In the genomic region with DNA sequence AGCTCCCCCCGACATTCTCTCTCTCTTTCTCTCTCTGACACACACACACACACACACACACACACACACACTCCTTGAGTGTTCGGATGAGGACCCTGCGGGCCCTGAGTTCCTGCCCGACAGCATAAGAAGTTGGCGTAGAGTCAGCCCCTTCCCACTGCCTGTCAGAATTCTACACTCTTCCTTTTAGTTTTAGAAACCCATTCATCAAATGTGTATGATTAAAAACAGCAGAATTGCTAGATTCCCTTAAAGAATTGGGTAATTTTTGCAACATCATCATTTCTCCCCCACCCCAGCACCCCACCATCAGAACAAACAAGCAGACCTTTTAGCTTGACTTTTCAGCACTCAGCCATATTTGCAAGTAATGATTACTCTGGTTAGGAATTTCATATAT, we compare ENCODE assay signal across 16 cellular contexts.
A peak's percentile ranks its signal among the peaks of the same experiment; 100 is the strongest.
DNase-seq lines count a peak whose midpoint lies in the region; ATAC-seq and TF ChIP-seq lines count a peak whose summit lies in the region.
"Had no signal": no experiment of that assay in that cellular context is flagged by ENCODE, and none has a peak within 500 bp of the region (broad histone marks: within the 10 kb centered on the region; RNA-seq: fewer than 3 reads in every experiment).

No MANE protein-coding gene starts in this region.

- peaks cover 7% of the 10 kb centered on the region for H3K9me3 Mint-ChIP-seq in chondrocyte (ENCODE audit: low read depth)
- H3K9me3 Mint-ChIP-seq in mesothelial cell of epicardium = peaks cover 15% of the 10 kb centered on the region

- no peaks in the 10 kb centered on the region for H3K27me3 Mint-ChIP-seq in chondrocyte (ENCODE audit: low read depth)
- H3K27me3 Mint-ChIP-seq in mesothelial cell of epicardium (ENCODE audit: low read depth) = no peaks in the 10 kb centered on the region
- H3K27me3 Mint-ChIP-seq: activated CD4-positive, alpha-beta memory T cell treated with anti-CD3 and anti-CD28 coated beads, Interleukin-2, amount 10 ng/mL, durations not matched to agents 7 days and 5 days; activated naive CD8-positive, alpha-beta T cell; natural killer cell treated with Interleukin-12 subunit alpha and Interleukin-12 subunit beta and Interleukin-15 and Interleukin-18, amount 100 ng/mL, for 72 hours had no signal

- no peak for TF ChIP-seq CTCF in chondrocyte (IDR thresholded peaks at IDR 0.05)
- TF ChIP-seq CTCF in mesothelial cell of epicardium (IDR thresholded peaks at IDR 0.05; ENCODE audit: unreplicated experiment) = no peak

- H3K4me1 ChIP-seq in SJCRH30 = no peaks in the 10 kb centered on the region
- H3K4me1 ChIP-seq: BE2C had no signal

- H3K27me3 ChIP-seq in SJCRH30 = no peaks in the 10 kb centered on the region
- H3K27me3 ChIP-seq: BE2C had no signal

- H3K4me3 Mint-ChIP-seq in chondrocyte (ENCODE audit: unreplicated experiment) = no peak overlapping the region
- no peak overlapping the region for H3K4me3 Mint-ChIP-seq in mesothelial cell of epicardium
- H3K4me3 Mint-ChIP-seq: activated CD4-positive, alpha-beta memory T cell treated with anti-CD3 and anti-CD28 coated beads, Interleukin-2, amount 10 ng/mL, durations not matched to agents 7 days and 5 days; activated naive CD8-positive, alpha-beta T cell; activated T-cell treated with anti-CD3 and anti-CD28 coated beads, Interleukin-2, amount 50 U/mL, for 4 hours; natural killer cell treated with Interleukin-12 subunit alpha and Interleukin-12 subunit beta and Interleukin-15 and Interleukin-18, amount 100 ng/mL, for 72 hours had no signal

- peak; percentile 26 for DNase-seq in AG08395 (ENCODE audit: low spot score)
- peak; percentile 17 for DNase-seq in LHCN-M2 (ENCODE audit: low read depth)
- DNase-seq in chondrocyte (ENCODE audit: low spot score) = no peak
- no peak for DNase-seq in mesothelial cell of epicardium (ENCODE audit: low spot score in 2 of 2, unreplicated experiment in 2 of 2)
- DNase-seq in NK-92 (lab: John Stamatoyannopoulos, UW; ENCODE audit: unreplicated experiment) = no peak
- DNase-seq in stimulated activated CD8-positive, alpha-beta memory T cell treated with anti-CD3 and anti-CD28 coated beads, Interleukin-4, amount 100 ng/mL, for 48 hours = no peak
- no peak for DNase-seq in SJCRH30
- DNase-seq: activated CD4-positive, alpha-beta memory T cell treated with anti-CD3 and anti-CD28 coated beads, Interleukin-2, amount 10 ng/mL, durations not matched to agents 7 days and 5 days; activated T-cell treated with anti-CD3 and anti-CD28 coated beads, Interleukin-2, amount 50 U/mL, for 4 hours; BE2C; MV-4-11; NCI-H2081; NCI-H526 had no signal

- H3K9me3 ChIP-seq in SJCRH30 (replicated peaks) = no peaks in the 10 kb centered on the region
- H3K9me3 ChIP-seq: BE2C had no signal

- no peak for ATAC-seq in HG03571 (IDR thresholded peaks at IDR 0.05; ENCODE audit: unreplicated experiment)
- ATAC-seq: activated T-cell treated with anti-CD3 and anti-CD28 coated beads, Interleukin-2, amount 50 U/mL, for 4 hours; natural killer cell treated with Interleukin-12 subunit alpha and Interleukin-12 subunit beta and Interleukin-15 and Interleukin-18, amount 100 ng/mL, for 72 hours had no signal

- H3K27ac Mint-ChIP-seq in chondrocyte (ENCODE audit: unreplicated experiment) (peak overlapping the region; percentile 93), mesothelial cell of epicardium (peak overlapping the region; percentile 76)
- H3K27ac Mint-ChIP-seq: activated CD4-positive, alpha-beta memory T cell treated with anti-CD3 and anti-CD28 coated beads, Interleukin-2, amount 10 ng/mL, durations not matched to agents 7 days and 5 days; activated naive CD8-positive, alpha-beta T cell; natural killer cell treated with Interleukin-12 subunit alpha and Interleukin-12 subunit beta and Interleukin-15 and Interleukin-18, amount 100 ng/mL, for 72 hours had no signal

- no peaks in the 10 kb centered on the region for H3K36me3 ChIP-seq in SJCRH30
- H3K36me3 ChIP-seq: BE2C had no signal

- H3K36me3 Mint-ChIP-seq in chondrocyte (ENCODE audit: low read depth) (peaks cover 3% of the 10 kb centered on the region), mesothelial cell of epicardium (peaks cover 8% of the 10 kb centered on the region)

- no peak overlapping the region for H3K27ac ChIP-seq in SJCRH30

- H3K4me1 Mint-ChIP-seq in chondrocyte (ENCODE audit: low read depth) (peaks cover 11% of the 10 kb centered on the region), mesothelial cell of epicardium (peaks cover 4% of the 10 kb centered on the region)
- H3K4me1 Mint-ChIP-seq: activated CD4-positive, alpha-beta memory T cell treated with anti-CD3 and anti-CD28 coated beads, Interleukin-2, amount 10 ng/mL, durations not matched to agents 7 days and 5 days had no signal

- H3K4me3 ChIP-seq in SJCRH30 = no peak overlapping the region

Comparison
In these comparisons a context has a peak if more than half of its experiments do, and no peak if none do; other contexts are left out.
1. DNase-seq: peak in AG08395 (single experiment) and LHCN-M2 (single experiment); none in chondrocyte (single experiment), mesothelial cell of epicardium (0 of 2), NK-92 (single experiment), stimulated activated CD8-positive, alpha-beta memory T cell treated with anti-CD3 and anti-CD28 coated beads, Interleukin-4, amount 100 ng/mL, for 48 hours (single experiment) and SJCRH30 (0 of 2).